Comparison of ENCODE assay signal across 22 cellular contexts in genomic region chr1:87137342-87137739, GRCh38.
"Had no signal": no experiment of that assay in that cellular context is flagged by ENCODE, and none has a peak within 500 bp of the region (broad histone marks: within the 10 kb centered on the region; RNA-seq: fewer than 3 reads in every experiment).

No MANE protein-coding gene starts in this region.

- ATAC-seq: effector memory CD8-positive, alpha-beta T cell; heart right ventricle; left ventricle myocardium superior; lower lobe of right lung; natural killer cell treated with Interleukin-12 subunit alpha and Interleukin-12 subunit beta and Interleukin-15 and Interleukin-18, amount 100 ng/mL, for 72 hours; right lobe of liver; stimulated activated naive B cell treated with anti-CD40 and anti-IgM and Interleukin-4, amounts not matched to agents 10 μg/mL and 1 μg/mL and 100 μg/mL, for 72 hours had no signal

- H3K27ac ChIP-seq: esophagus squamous epithelium, heart right ventricle, lower lobe of right lung, neutrophil, parathyroid adenoma, right lobe of liver, thoracic aorta, tibial nerve, upper lobe of left lung had no signal

- DNase-seq: cortex of kidney; effector memory CD8-positive, alpha-beta T cell; erythroblast; esophagus squamous epithelium; foreskin melanocyte; glutamatergic neuron; heart right ventricle; hippocampal formation; left ventricle myocardium superior; lower lobe of right lung; naive B cell; right lobe of liver; small intestine; stimulated activated CD4-positive, alpha-beta T cell treated with anti-CD3 and anti-CD28 coated beads, Interleukin-15, amount 100 ng/mL, for 24 hours; stimulated activated CD4-positive, alpha-beta T cell treated with anti-CD3 and anti-CD28 coated beads, Interleukin-2, amount 100 ng/mL, for 48 hours; stimulated activated naive B cell treated with anti-CD40 and anti-IgM and Interleukin-4, amounts not matched to agents 10 μg/mL and 1 μg/mL and 100 μg/mL, for 72 hours; upper lobe of left lung had no signal
